Comparison of ENCODE assay signal across 8 cellular contexts in genomic region chr9:26723486-26723885, GRCh38.
DNase-seq lines count a peak whose midpoint lies in the region; ATAC-seq, FAIRE-seq and TF ChIP-seq lines count a peak whose summit lies in the region.

No MANE protein-coding gene starts in this region.

- no peaks in the 10 kb centered on the region for H3K27me3 ChIP-seq in SU-DHL-6 (ENCODE audit: low read length)
- H3K27me3 ChIP-seq in thyroid gland = no peaks in the 10 kb centered on the region

- no peaks in the 10 kb centered on the region for H3K4me1 ChIP-seq in thyroid gland

- peak; percentile 36 for TF ChIP-seq CTCF in SU-DHL-6 (IDR thresholded peaks at IDR 0.05; ENCODE audit: insufficient read depth, low read length, poor library complexity, severe bottlenecking)
- peak in 1 of 6 experiments; percentile 29 for TF ChIP-seq CTCF in thyroid gland (IDR thresholded peaks at IDR 0.05)

- no peaks in the 10 kb centered on the region for H3F3A ChIP-seq in SU-DHL-6 (ENCODE audit: insufficient read depth)

- TF ChIP-seq POLR2A in thyroid gland (IDR thresholded peaks at IDR 0.05) = no peak

- H4K20me1 ChIP-seq in SU-DHL-6 (ENCODE audit: low read depth, low read length) = no peaks in the 10 kb centered on the region

- WGBS in thyroid gland, 2 donors = 32 to 37% methylated on average over 9 of the region's 9 CpGs

- no peak overlapping the region for H3K9ac ChIP-seq in SU-DHL-6 (ENCODE audit: low read length)

- H3K79me2 ChIP-seq in SU-DHL-6 (ENCODE audit: insufficient read depth, low read length) = no peaks in the 10 kb centered on the region

- H3K9me2 ChIP-seq in SU-DHL-6 (replicated peaks; ENCODE audit: insufficient read depth, low read length) = no peaks in the 10 kb centered on the region

- peak; percentile 9 for FAIRE-seq in GM18507 (lab: Jason Lieb, UNC)

- peak; percentile 20 for DNase-seq in AG08396 (ENCODE audit: low spot score)
- no peak for DNase-seq in GM18507 (ENCODE audit: extremely low spot score, insufficient read length, low read depth)
- DNase-seq in globus pallidus (ENCODE audit: low spot score) = peak; percentile 7
- DNase-seq in thyroid gland = peak; percentile 4 to 26
- no peak for DNase-seq in CD1c-positive myeloid dendritic cell (ENCODE audit: extremely low spot score)
- DNase-seq in NCI-H1436 treated with DMSO at 0.1 percent for 48 hours (lab: John Stamatoyannopoulos, UW) = no peak

- H3K9me3 ChIP-seq in SU-DHL-6 (ENCODE audit: insufficient read depth, low read length) (no peaks in the 10 kb centered on the region), thyroid gland (no peaks in the 10 kb centered on the region)

- intact Hi-C loops in thyroid gland (cut with DNase I) = no loop called here

- H3K36me3 ChIP-seq in SU-DHL-6 (ENCODE audit: low read length) (no peaks in the 10 kb centered on the region), thyroid gland (no peaks in the 10 kb centered on the region)

- H3K27ac ChIP-seq in SU-DHL-6 (ENCODE audit: low read depth, low read length) = no peak overlapping the region
- H3K27ac ChIP-seq in thyroid gland = no peak overlapping the region

- peak; percentile 63 for ATAC-seq in HG03378 (IDR thresholded peaks at IDR 0.05; ENCODE audit: unreplicated experiment)

- H3K4me2 ChIP-seq in SU-DHL-6 (ENCODE audit: low read depth, low read length, poor library complexity, severe bottlenecking) = no peak overlapping the region

- H3K4me3 ChIP-seq in SU-DHL-6 (ENCODE audit: insufficient read depth, low read length, poor library complexity, severe bottlenecking) (no peak overlapping the region), thyroid gland (replicated peaks in 1 of 3) (no peak overlapping the region)

- H2AFZ ChIP-seq in SU-DHL-6 (ENCODE audit: low read depth, low read length, severe bottlenecking) = no peak overlapping the region

Comparison
In these comparisons a context has a peak if more than half of its experiments do, and no peak if none do; other contexts are left out.
1. DNase-seq: peak in AG08396 (single experiment), globus pallidus (single experiment) and thyroid gland (2 of 2); none in GM18507 (single experiment), CD1c-positive myeloid dendritic cell (single experiment) and NCI-H1436 treated with DMSO at 0.1 percent for 48 hours (single experiment).